In genomic region chr3:15427981-15428380, GRCh38 we compare ENCODE assay signal across 8 cellular contexts. TPM values are rescaled to one million over a fixed set of nuclear protein-coding genes. Genes with fewer than 3 reads are reported as not detected.
DNase-seq lines count a peak whose midpoint lies in the region; ATAC-seq and TF ChIP-seq lines count a peak whose summit lies in the region.

No MANE protein-coding gene starts in this region.

- TF ChIP-seq CTCF in A673 (conservative IDR thresholded peaks at IDR 0.05; ENCODE audit: low read depth, low read length) (no peak), chondrocyte (IDR thresholded peaks at IDR 0.05) (no peak)

- H3K27ac ChIP-seq in A673 (ENCODE audit: low read depth, low read length, poor library complexity, severe bottlenecking) (peak overlapping the region; percentile 73), KOPT-K1 (ENCODE audit: low read depth, low read length, poor library complexity, severe bottlenecking) (peak overlapping the region; percentile 69), mesendoderm (ENCODE audit: low read depth, low read length) (no peak overlapping the region)

- H3K4me3 Mint-ChIP-seq in chondrocyte (ENCODE audit: unreplicated experiment) = peak overlapping the region; percentile 99

- peaks cover 4% of the 10 kb centered on the region for H3K36me3 Mint-ChIP-seq in chondrocyte (ENCODE audit: low read depth)

- H3K27ac Mint-ChIP-seq in chondrocyte (ENCODE audit: unreplicated experiment) = peak overlapping the region; percentile 95

- H3K56ac ChIP-seq in mesendoderm (ENCODE audit: low read length) = peak overlapping the region; percentile 87

- H3K9ac ChIP-seq in mesendoderm (ENCODE audit: low read length) = peak overlapping the region; percentile 95

- peaks cover 27% of the 10 kb centered on the region for H3K79me1 ChIP-seq in mesendoderm (ENCODE audit: low read length)

- H3K9me3 Mint-ChIP-seq in chondrocyte (ENCODE audit: low read depth) = peaks cover 2% of the 10 kb centered on the region

- no peak overlapping the region for H2BK5ac ChIP-seq in mesendoderm (ENCODE audit: low read length)

- H3K18ac ChIP-seq in mesendoderm (ENCODE audit: low read length) = peak overlapping the region; percentile 82

- no peaks in the 10 kb centered on the region for H3K27me3 ChIP-seq in A673 (replicated peaks; ENCODE audit: insufficient read depth, low read depth, low read length, poor library complexity)
- no peaks in the 10 kb centered on the region for H3K27me3 ChIP-seq in mesendoderm (ENCODE audit: insufficient read depth, low read length, poor library complexity)

- no peak overlapping the region for H4K8ac ChIP-seq in mesendoderm (ENCODE audit: low read depth, low read length)

- intact Hi-C loops in A673 (cut with micrococcal nuclease; ENCODE audit: unreplicated experiment) = no loop called here
- intact Hi-C loops in posterior cingulate gyrus (cut with DNase I) = loop anchor here (5.0 kb wide), 1 partner anchor 129 kb away; no protein-coding TSS in a partner anchor

- peaks cover 52% of the 10 kb centered on the region for H3K4me1 Mint-ChIP-seq in chondrocyte (ENCODE audit: low read depth)

- no peak for ATAC-seq in HG02938 (IDR thresholded peaks at IDR 0.05; ENCODE audit: unreplicated experiment)

- H3K4me1 ChIP-seq in A673 (ENCODE audit: insufficient read depth, low read length, poor library complexity, severe bottlenecking) (peaks cover 10% of the 10 kb centered on the region), mesendoderm (ENCODE audit: control insufficient read depth, low read depth, low read length) (peaks cover 4% of the 10 kb centered on the region)

- CTCF ChIA-PET in A673 (lab: Charles Lee) = no interaction called here

- H2AK5ac ChIP-seq in mesendoderm (ENCODE audit: low read length) = no peak overlapping the region

- DNase-seq in A673 (ENCODE audit: low spot score) (peak; percentile 5), chondrocyte (ENCODE audit: low spot score) (no peak), mesendoderm (peak; percentile 3), posterior cingulate gyrus (no peak), GDM1 (lab: John Stamatoyannopoulos, UW) (no peak), hippocampal formation (lab: John Stamatoyannopoulos, UW) (no peak)

- peaks cover 26% of the 10 kb centered on the region for H3K79me2 ChIP-seq in mesendoderm (ENCODE audit: control insufficient read depth, insufficient read depth, low read length)

- H3K27me3 Mint-ChIP-seq in chondrocyte (ENCODE audit: low read depth) = no peaks in the 10 kb centered on the region

- no peak overlapping the region for H3K23ac ChIP-seq in mesendoderm (ENCODE audit: low read length)

- H2BK15ac ChIP-seq in mesendoderm (replicated peaks; ENCODE audit: low read depth) = no peak overlapping the region

- peak overlapping the region; percentile 79 for H3K4me3 ChIP-seq in A673 (ENCODE audit: low read depth, low read length, poor library complexity, severe bottlenecking)
- H3K4me3 ChIP-seq in mesendoderm (ENCODE audit: low read length) = peak overlapping the region; percentile 96

- WGBS in mesendoderm (ENCODE audit: extremely low coverage, insufficient coverage, low lambda C conversion rate) = no CpG with 5 or more reads among the region's 11 CpGs

- H3K4ac ChIP-seq in mesendoderm (ENCODE audit: low read depth, low read length) = no peak overlapping the region

- BruUV-seq in A673 (replicated peaks; lab: Mats Ljungman, UMichigan) = no TSS peak

- POLR2A ChIA-PET in A673 (lab: Charles Lee; ENCODE audit: low non-redundant PET) = no interaction called here

- H3K36me3 ChIP-seq in A673 (ENCODE audit: insufficient read depth, low read length, poor library complexity, severe bottlenecking) (peaks cover 36% of the 10 kb centered on the region), KOPT-K1 (ENCODE audit: insufficient read depth, low read length) (peaks cover 57% of the 10 kb centered on the region), mesendoderm (ENCODE audit: control insufficient read depth, insufficient read depth, low read length) (peaks cover 5% of the 10 kb centered on the region)

- no peaks in the 10 kb centered on the region for H3K9me3 ChIP-seq in A673 (ENCODE audit: low read depth, low read length, poor library complexity, severe bottlenecking)
- H3K9me3 ChIP-seq in KOPT-K1 (ENCODE audit: insufficient read depth, low read length, poor library complexity, severe bottlenecking) = no peaks in the 10 kb centered on the region

- H2BK120ac ChIP-seq in mesendoderm (ENCODE audit: low read depth, low read length) = no peak overlapping the region

- H3K4me2 ChIP-seq in mesendoderm (ENCODE audit: low read length) = peak overlapping the region; percentile 95

- no peak overlapping the region for H4K5ac ChIP-seq in mesendoderm (ENCODE audit: low read length)

RNA-seq across cellular contexts. Expression of gene EAF1, which starts 0.6 kb away (rescaled TPM):
- total RNA-seq in A673 (2021) = 28.7 and 29.0 TPM in 2 replicates
- total RNA-seq in chondrocyte = 15.7 to 18.4 TPM (median 16.9 TPM) in 3 replicates
- polyA plus RNA-seq in mesendoderm (2013, experiment 1 of 2) = 21.1 TPM
- polyA plus RNA-seq in mesendoderm (2013, experiment 2 of 2) = 20.6 TPM

RNA-seq across cellular contexts. Expression of gene METTL6, which starts 0.6 kb away (rescaled TPM):
- 24.4 and 25.7 TPM in 2 replicates for total RNA-seq in A673 (2021)
- total RNA-seq in chondrocyte = 16.8 to 19.7 TPM (median 19.7 TPM) in 3 replicates
- 19.8 TPM for polyA plus RNA-seq in mesendoderm (2013, experiment 1 of 2)
- 20.5 TPM for polyA plus RNA-seq in mesendoderm (2013, experiment 2 of 2)

Comparison
In these comparisons a context has a peak if more than half of its experiments do, and no peak if none do; other contexts are left out.
1. DNase-seq: peak in A673 (single experiment) and mesendoderm (single experiment); none in chondrocyte (single experiment), posterior cingulate gyrus (0 of 10), GDM1 (single experiment) and hippocampal formation (0 of 2).